ENCODE assay signal across 10 cellular contexts in the genomic region with DNA sequence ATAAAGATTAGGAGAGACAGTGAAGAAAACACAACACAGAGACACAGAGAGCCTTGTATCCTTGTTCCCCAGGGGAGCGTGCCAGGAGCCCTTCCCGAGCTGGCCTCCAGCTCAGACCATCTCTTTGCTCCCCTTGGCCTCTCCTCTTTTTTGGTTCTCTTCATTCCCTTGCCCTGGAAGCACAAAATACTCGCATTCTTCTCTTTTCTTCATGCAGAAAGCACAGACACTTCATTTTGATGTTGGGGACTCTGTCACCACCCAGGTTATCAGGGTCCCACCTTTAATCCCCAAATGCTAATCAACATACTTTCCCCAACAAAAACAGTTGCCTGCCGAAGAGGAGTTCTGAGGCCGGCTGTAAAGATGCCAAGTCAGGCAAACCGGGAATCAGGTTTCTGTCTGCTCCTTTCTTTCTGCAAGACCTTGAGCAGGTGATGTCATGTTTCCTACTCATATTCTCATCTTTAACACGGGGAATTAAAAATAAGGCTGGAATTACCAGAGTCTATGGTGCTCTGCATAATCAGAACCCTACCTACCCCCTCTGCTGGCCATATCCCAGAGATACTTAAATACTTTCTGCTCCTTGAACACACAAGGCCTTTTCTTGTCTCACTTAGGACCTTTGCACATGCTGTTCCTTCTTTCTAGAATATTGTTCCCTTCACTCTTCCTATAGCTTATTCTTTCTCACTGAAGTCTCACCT. TPM values are rescaled to one million over a fixed set of nuclear protein-coding genes. Genes with fewer than 3 reads are reported as not detected.
A peak's percentile ranks its signal among the peaks of the same experiment; 100 is the strongest.
DNase-seq lines count a peak whose midpoint lies in the region; TF ChIP-seq lines count a peak whose summit lies in the region.
"Had no signal": no experiment of that assay in that cellular context is flagged by ENCODE, and none has a peak within 500 bp of the region (broad histone marks: within the 10 kb centered on the region; RNA-seq: fewer than 3 reads in every experiment).

No MANE protein-coding gene starts in this region.

- no peaks in the 10 kb centered on the region for H3K9me3 ChIP-seq in DOHH2 (ENCODE audit: control insufficient read depth, insufficient read depth, low read length)

- no peaks in the 10 kb centered on the region for H4K20me1 ChIP-seq in DOHH2 (ENCODE audit: control insufficient read depth, insufficient read depth, low read depth, low read length)

- H3K4me3 ChIP-seq in DOHH2 (ENCODE audit: low read length), result no peak overlapping the region

- H3K79me2 ChIP-seq in DOHH2 (ENCODE audit: control insufficient read depth, low read length), result no peaks in the 10 kb centered on the region

- DNase-seq in Kasumi-1 (lab: John Stamatoyannopoulos, UW) (peak; percentile 8 to 29), astrocyte of the hippocampus (ENCODE audit: low read depth, low spot score) (peak; percentile 48), myocyte (ENCODE audit: low read depth) (peak; percentile 15), medulla oblongata (ENCODE audit: extremely low spot score) (no peak), NCI-H1105 (lab: John Stamatoyannopoulos, UW) (no peak), middle frontal gyrus (ENCODE audit: extremely low spot score, low spot score) (no peak), NCI-H187 treated with DMSO at 0.1 percent for 48 hours (lab: John Stamatoyannopoulos, UW) (no peak)
- DNase-seq: NK-92 treated with Interleukin-12 subunit alpha and Interleukin-12 subunit beta, amount 100 ng/mL, for 24 hours had no signal

- H3K9me2 ChIP-seq in DOHH2 (replicated peaks; ENCODE audit: control insufficient read depth, low read length), result no peaks in the 10 kb centered on the region

- no peaks in the 10 kb centered on the region for H3K36me3 ChIP-seq in DOHH2 (ENCODE audit: control insufficient read depth, low read length)

- TF ChIP-seq CTCF in DOHH2 (IDR thresholded peaks at IDR 0.05; ENCODE audit: low read depth, low read length, poor library complexity, severe bottlenecking), result peak; percentile 11

- H3K27ac ChIP-seq in DOHH2 (ENCODE audit: low read depth, low read length), result no peak overlapping the region

- H3F3A ChIP-seq in DOHH2 (ENCODE audit: control insufficient read depth, insufficient read depth), result no peaks in the 10 kb centered on the region

- no peaks in the 10 kb centered on the region for H3K4me1 ChIP-seq in DOHH2 (ENCODE audit: control insufficient read depth, low read length)

- H3K4me2 ChIP-seq in DOHH2 (ENCODE audit: low read length), result no peak overlapping the region

- 0 out of 2 replicates have a peak, but pooled peaks cover 2% of the 10 kb centered on the region for H3K27me3 ChIP-seq in DOHH2 (ENCODE audit: control insufficient read depth, low read length)

RNA-seq across cellular contexts. Expression of a gene that starts 21.7 kb away (rescaled TPM):
- not detected in 2 replicates for total RNA-seq in myocyte
- polyA plus RNA-seq in myocyte (2012), result not detected
- total RNA-seq: mesothelial cell of epicardium had no signal

Comparison
In these comparisons a context has a peak if more than half of its experiments do, and no peak if none do; other contexts are left out.
1. DNase-seq: peak in Kasumi-1 (2 of 2), astrocyte of the hippocampus (single experiment) and myocyte (single experiment); none in medulla oblongata (single experiment), NCI-H1105 (single experiment), middle frontal gyrus (single experiment) and NCI-H187 treated with DMSO at 0.1 percent for 48 hours (single experiment).